11 cellular contexts compared by ENCODE assay signal in genomic region chr10:32985781-32986350, GRCh38. TPM values are rescaled to one million over a fixed set of nuclear protein-coding genes. Genes with fewer than 3 reads are reported as not detected.
DNase-seq lines count a peak whose midpoint lies in the region; TF ChIP-seq lines count a peak whose summit lies in the region.
"Had no signal": no experiment of that assay in that cellular context is flagged by ENCODE, and none has a peak within 500 bp of the region (broad histone marks: within the 10 kb centered on the region; RNA-seq: fewer than 3 reads in every experiment).

No MANE protein-coding gene starts in this region.

- peak overlapping the region; percentile 44 for H3K4me2 ChIP-seq in SU-DHL-6 (ENCODE audit: low read depth, low read length, poor library complexity, severe bottlenecking)

- no peaks in the 10 kb centered on the region for H4K20me1 ChIP-seq in SU-DHL-6 (ENCODE audit: low read depth, low read length)

- H2AFZ ChIP-seq in SU-DHL-6 (ENCODE audit: low read depth, low read length, severe bottlenecking) = peak overlapping the region; percentile 42

- H3K27ac ChIP-seq in SU-DHL-6 (ENCODE audit: low read depth, low read length) = no peak overlapping the region

- no peak overlapping the region for H3K4me3 Mint-ChIP-seq in type B pancreatic cell

- no peaks in the 10 kb centered on the region for H3K9me3 ChIP-seq in SU-DHL-6 (ENCODE audit: insufficient read depth, low read length)
- H3K9me3 ChIP-seq: body of pancreas had no signal

- no peaks in the 10 kb centered on the region for H3K36me3 Mint-ChIP-seq in type B pancreatic cell

- DNase-seq in SIG-M5 treated with dmso at 0.1 percent for 504 hours (lab: John Stamatoyannopoulos, UW; ENCODE audit: unreplicated experiment) = peak; percentile 25
- DNase-seq in SIG-M5 (lab: John Stamatoyannopoulos, UW) = no peak
- DNase-seq in foreskin melanocyte = peak; percentile 90
- no peak for DNase-seq in type B pancreatic cell (ENCODE audit: extremely low spot score, unreplicated experiment)
- DNase-seq in activated CD4-positive, alpha-beta T cell treated with anti-CD3 and anti-CD28 coated beads for 1 hour = no peak
- DNase-seq in midbrain (lab: John Stamatoyannopoulos, UW) = no peak
- no peak for DNase-seq in NCI-H2081 treated with DMSO at 0.1 percent for 48 hours (lab: John Stamatoyannopoulos, UW)
- DNase-seq: activated CD4-positive, alpha-beta T cell treated with anti-CD3 and anti-CD28 coated beads, Interleukin-2, amount 50 U/mL, for 1 hour had no signal

- H3K27me3 Mint-ChIP-seq in type B pancreatic cell = no peaks in the 10 kb centered on the region

- peaks cover 2% of the 10 kb centered on the region for H3K9me3 Mint-ChIP-seq in type B pancreatic cell

- TF ChIP-seq CTCF in SU-DHL-6 (IDR thresholded peaks at IDR 0.05; ENCODE audit: insufficient read depth, low read length, poor library complexity, severe bottlenecking) = no peak
- no peak for TF ChIP-seq CTCF in type B pancreatic cell (conservative IDR thresholded peaks at IDR 0.05)

- H3K4me3 ChIP-seq in SU-DHL-6 (ENCODE audit: insufficient read depth, low read length, poor library complexity, severe bottlenecking) = peak overlapping the region; percentile 17
- H3K4me3 ChIP-seq: body of pancreas, skin epidermis had no signal

- no peaks in the 10 kb centered on the region for H3K9me2 ChIP-seq in SU-DHL-6 (replicated peaks; ENCODE audit: insufficient read depth, low read length)

- H3K9ac ChIP-seq in SU-DHL-6 (ENCODE audit: low read length) = no peak overlapping the region

- no peaks in the 10 kb centered on the region for H3F3A ChIP-seq in SU-DHL-6 (ENCODE audit: insufficient read depth)

- peaks cover 15% of the 10 kb centered on the region for H3K4me1 Mint-ChIP-seq in type B pancreatic cell (ENCODE audit: unreplicated experiment)

- H3K79me2 ChIP-seq in SU-DHL-6 (ENCODE audit: insufficient read depth, low read length) = no peaks in the 10 kb centered on the region

- H3K27me3 ChIP-seq in SU-DHL-6 (ENCODE audit: low read length) = no peaks in the 10 kb centered on the region
- H3K27me3 ChIP-seq: body of pancreas had no signal

- H3K27ac Mint-ChIP-seq in type B pancreatic cell = peak overlapping the region; percentile 68

- no peaks in the 10 kb centered on the region for H3K36me3 ChIP-seq in SU-DHL-6 (ENCODE audit: low read length)

RNA-seq across cellular contexts. Expression of gene ITGB1, which starts 27.8 kb away (rescaled TPM):
- 224 and 240 TPM in 2 replicates for total RNA-seq in type B pancreatic cell (ENCODE audit: low replicate concordance)

Comparison
In these comparisons a context has a peak if more than half of its experiments do, and no peak if none do; other contexts are left out.
1. DNase-seq: peak in SIG-M5 treated with dmso at 0.1 percent for 504 hours (single experiment) and foreskin melanocyte (single experiment); none in SIG-M5 (single experiment), type B pancreatic cell (single experiment), activated CD4-positive, alpha-beta T cell treated with anti-CD3 and anti-CD28 coated beads for 1 hour (single experiment), midbrain (single experiment) and NCI-H2081 treated with DMSO at 0.1 percent for 48 hours (single experiment).